In genomic region chr14:69023035-69023434, GRCh38 we compare ENCODE assay signal across 1 cellular context.
TF ChIP-seq lines count a peak whose summit lies in the region.

No MANE protein-coding gene starts in this region.

TF ChIP-seq in HepG2, 621 proteins besides CTCF, POLR2A, EP300 and RAD21 (continued from another document):
- TF ChIP-seq ZBTB2 (CRISPR knock-in tag; IDR thresholded peaks at IDR 0.05; ENCODE audit: low read depth) (no peak), ZNF775 (CRISPR knock-in tag; IDR thresholded peaks at IDR 0.05; ENCODE audit: borderline replicate concordance) (no peak), ZNF891 (CRISPR knock-in tag; IDR thresholded peaks at IDR 0.05) (no peak), ZNF605 (CRISPR knock-in tag; IDR thresholded peaks at IDR 0.05) (no peak)
